Comparison of ENCODE assay signal across 14 cellular contexts in the genomic region with DNA sequence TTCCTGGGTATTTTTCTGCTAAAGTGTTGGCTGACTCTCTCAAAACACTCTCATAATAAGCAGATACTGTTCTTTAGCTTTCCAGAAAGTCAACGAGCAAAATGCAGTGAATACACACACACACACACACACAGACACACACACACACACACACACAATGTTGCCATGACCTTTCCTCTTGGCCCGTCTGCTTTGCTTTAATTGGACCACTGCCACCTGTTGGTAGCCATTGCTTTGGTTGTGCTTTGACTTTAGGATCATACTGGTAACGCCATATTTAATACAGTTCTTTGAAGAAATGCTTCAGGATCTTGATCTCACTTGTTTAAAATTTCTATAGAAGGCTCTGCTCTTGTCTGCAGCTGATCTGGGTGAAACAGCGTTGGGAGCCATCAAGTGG. TPM values are rescaled to one million over a fixed set of nuclear protein-coding genes. Genes with fewer than 3 reads are reported as not detected.
A peak's percentile ranks its signal among the peaks of the same experiment; 100 is the strongest.
DNase-seq lines count a peak whose midpoint lies in the region; ATAC-seq and TF ChIP-seq lines count a peak whose summit lies in the region.
"Had no signal": no experiment of that assay in that cellular context is flagged by ENCODE, and none has a peak within 500 bp of the region (broad histone marks: within the 10 kb centered on the region; RNA-seq: fewer than 3 reads in every experiment).

No MANE protein-coding gene starts in this region.

- peaks cover 8% of the 10 kb centered on the region for H3K23me2 ChIP-seq in H9 (ENCODE audit: insufficient read length, low read depth, low read length, poor library complexity, severe bottlenecking)

- no peak overlapping the region for H2BK20ac ChIP-seq in H9 (ENCODE audit: low read depth, low read length, poor library complexity, severe bottlenecking)

- H2AFZ ChIP-seq in H9 (ENCODE audit: low read length), result no peak overlapping the region

- H3K36me3 Mint-ChIP-seq in activated CD4-positive, alpha-beta T cell treated with anti-CD3 and anti-CD28 coated beads, Interleukin-2, amount 10 ng/mL, durations not matched to agents 7 days and 5 days (ENCODE audit: low read depth), result peaks cover 9% of the 10 kb centered on the region
- peaks cover 5 to 14% (median 7%) of the 10 kb centered on the region in 3 experiments; a peak in 5 of 7 replicates for H3K36me3 Mint-ChIP-seq in H9 (ENCODE audit: insufficient read depth in 1 of 3, low read depth in 3 of 3)

- no peak overlapping the region for H4K5ac ChIP-seq in H9 (ENCODE audit: insufficient read length, low read depth, low read length)

- CTCF ChIA-PET in activated CD4-positive, alpha-beta T cell treated with anti-CD3 and anti-CD28 coated beads, Interleukin-2, amount 10 ng/mL, durations not matched to agents 7 days and 5 days (lab: Charles Lee), result interaction anchor here (1.1 kb wide), 1 partner anchor 10 kb away, joined by 3 read pairs; no protein-coding TSS in a partner anchor

- H2AK5ac ChIP-seq in H9 (ENCODE audit: insufficient read length, low read length), result no peak overlapping the region

- H3K27ac ChIP-seq in H9 (ENCODE audit: insufficient read length, low read depth, low read length), result no peak overlapping the region
- H3K27ac ChIP-seq in SJCRH30, result no peak overlapping the region
- H3K27ac ChIP-seq in psoas muscle, result no peak overlapping the region
- H3K27ac ChIP-seq: BLaER1, uterus had no signal

- H3K79me2 ChIP-seq in H9 (ENCODE audit: insufficient read depth, low read length), result peaks cover 2% of the 10 kb centered on the region; the same call in 1 of the 2 replicates

- intact Hi-C loops in psoas muscle (cut with DNase I), result no loop called here
- intact Hi-C loops in sciatic nerve (cut with DNase I), result no loop called here

- H3K4me1 ChIP-seq in H9 (ENCODE audit: insufficient read depth, low read length) (no peaks in the 10 kb centered on the region), SJCRH30 (no peaks in the 10 kb centered on the region), psoas muscle (peaks cover 13% of the 10 kb centered on the region)
- H3K4me1 ChIP-seq: uterus had no signal

- peak; percentile 54; the same call in 2 of the 3 replicates for TF ChIP-seq CTCF in H9 (conservative IDR thresholded peaks at IDR 0.05)
- no peak for TF ChIP-seq CTCF in psoas muscle (IDR thresholded peaks at IDR 0.05)

- H3K4me3 ChIP-seq in SJCRH30 (no peak overlapping the region), psoas muscle (no peak overlapping the region)
- H3K4me3 ChIP-seq: BLaER1, uterus had no signal

- H3K14ac ChIP-seq in H9 (ENCODE audit: insufficient read depth, low read length), result no peak overlapping the region

- H3T11ph ChIP-seq in H9 (ENCODE audit: low read length), result no peak overlapping the region

- H4K8ac ChIP-seq in H9 (replicated peaks; ENCODE audit: insufficient read length, low read depth, low read length), result no peak overlapping the region

- no peak overlapping the region for H3K4ac ChIP-seq in H9 (ENCODE audit: low read depth, low read length)

- ATAC-seq in psoas muscle (no peak), GM18867 (IDR thresholded peaks at IDR 0.05; ENCODE audit: unreplicated experiment) (no peak), sciatic nerve (no peak)

- H3K9ac ChIP-seq in H9 (ENCODE audit: extremely low read depth, insufficient read length, low read length), result no peak overlapping the region
- H3K9ac ChIP-seq: BLaER1 had no signal

- no peak overlapping the region for H3K4me3 Mint-ChIP-seq in activated CD4-positive, alpha-beta T cell treated with anti-CD3 and anti-CD28 coated beads, Interleukin-2, amount 10 ng/mL, durations not matched to agents 7 days and 5 days
- no peak overlapping the region for H3K4me3 Mint-ChIP-seq in H9
- H3K4me3 Mint-ChIP-seq: activated B cell treated with CpG ODN at 0.5 μM for 24 hours had no signal

- peaks cover 21% of the 10 kb centered on the region for H3K4me1 Mint-ChIP-seq in activated CD4-positive, alpha-beta T cell treated with anti-CD3 and anti-CD28 coated beads, Interleukin-2, amount 10 ng/mL, durations not matched to agents 7 days and 5 days
- H3K4me1 Mint-ChIP-seq in H9, result peaks cover 8 to 10% of the 10 kb centered on the region in 2 experiments

- H2BK15ac ChIP-seq in H9 (ENCODE audit: low read depth, low read length), result no peak overlapping the region

- no peak overlapping the region for H3K23ac ChIP-seq in H9 (ENCODE audit: insufficient read length, low read depth, low read length)

- no peaks in the 10 kb centered on the region for H3K79me1 ChIP-seq in H9 (ENCODE audit: insufficient read depth, low read depth, low read length, poor library complexity, severe bottlenecking)

- H4K20me1 ChIP-seq in H9 (ENCODE audit: control insufficient read depth, insufficient read depth, insufficient read length), result no peaks in the 10 kb centered on the region
- H4K20me1 ChIP-seq: BLaER1 had no signal

- DNase-seq in activated CD4-positive, alpha-beta T cell treated with anti-CD3 and anti-CD28 coated beads, Interleukin-2, amount 10 ng/mL, durations not matched to agents 7 days and 5 days, result peak; percentile 20
- no peak for DNase-seq in activated CD4-positive, alpha-beta T cell treated with anti-CD3 and anti-CD28 coated beads, Interleukin-2, amount 50 U/mL, for 4 hours
- DNase-seq in H9 (no peak), SJCRH30 (peak; percentile 14), lung microvascular endothelial cell (ENCODE audit: low read depth in 2 of 2) (peak; percentile 56 to 63), psoas muscle (no peak), sciatic nerve (ENCODE audit: low spot score) (no peak)
- DNase-seq: activated B cell treated with CpG ODN at 0.5 μM for 24 hours, cerebellar nuclear complex, naive B cell, NCI-H1417 treated with DMSO at 0.1 percent for 48 hours, uterus had no signal

- H3K36me3 ChIP-seq in SJCRH30 (no peaks in the 10 kb centered on the region), psoas muscle (ENCODE audit: insufficient read depth in 1 of 2, low read depth in 1 of 2) (peaks cover 0 to 8% of the 10 kb centered on the region in 2 donors)
- H3K36me3 ChIP-seq: uterus had no signal

- no peak overlapping the region for H3K56ac ChIP-seq in H9 (ENCODE audit: insufficient read length, low read depth, low read length)

- H3K27me3 Mint-ChIP-seq in activated CD4-positive, alpha-beta T cell treated with anti-CD3 and anti-CD28 coated beads, Interleukin-2, amount 10 ng/mL, durations not matched to agents 7 days and 5 days, result no peaks in the 10 kb centered on the region
- no peaks in the 10 kb centered on the region for H3K27me3 Mint-ChIP-seq in H9 (ENCODE audit: low read depth)
- H3K27me3 Mint-ChIP-seq: activated B cell treated with CpG ODN at 0.5 μM for 24 hours, naive B cell had no signal

- H3K9me3 ChIP-seq in H9 (ENCODE audit: control insufficient read depth, low read depth, low read length) (no peaks in the 10 kb centered on the region), SJCRH30 (replicated peaks) (no peaks in the 10 kb centered on the region; the same call in 1 of the 2 replicates), psoas muscle (no peaks in the 10 kb centered on the region)
- H3K9me3 ChIP-seq: BLaER1, uterus had no signal

- no peak overlapping the region for H3K18ac ChIP-seq in H9 (ENCODE audit: insufficient read length, low read depth, low read length)

- no peak overlapping the region for H3K27ac Mint-ChIP-seq in activated CD4-positive, alpha-beta T cell treated with anti-CD3 and anti-CD28 coated beads, Interleukin-2, amount 10 ng/mL, durations not matched to agents 7 days and 5 days
- no peak overlapping the region for H3K27ac Mint-ChIP-seq in H9
- H3K27ac Mint-ChIP-seq: activated B cell treated with CpG ODN at 0.5 μM for 24 hours had no signal

- no peak overlapping the region for H2BK5ac ChIP-seq in H9 (ENCODE audit: insufficient read length, low read length)

- H2BK120ac ChIP-seq in H9 (ENCODE audit: low read depth, low read length, poor library complexity, severe bottlenecking), result no peak overlapping the region

- H2BK12ac ChIP-seq in H9 (ENCODE audit: insufficient read length, low read depth, low read length), result no peak overlapping the region

- H3K27me3 ChIP-seq in H9 (ENCODE audit: insufficient read depth, low read length) (no peaks in the 10 kb centered on the region), SJCRH30 (no peaks in the 10 kb centered on the region), psoas muscle (ENCODE audit: insufficient read depth in 3 of 3, low read length in 2 of 3) (no peaks in the 10 kb centered on the region)
- H3K27me3 ChIP-seq: BLaER1, uterus had no signal

- H4K91ac ChIP-seq in H9 (ENCODE audit: insufficient read length, low read depth, low read length), result no peak overlapping the region

- POLR2A ChIA-PET in activated CD4-positive, alpha-beta T cell treated with anti-CD3 and anti-CD28 coated beads, Interleukin-2, amount 10 ng/mL, durations not matched to agents 7 days and 5 days (lab: Charles Lee), result no interaction called here

- no peak overlapping the region for H3K4me2 ChIP-seq in H9 (ENCODE audit: insufficient read depth, insufficient read length, low read length)
- H3K4me2 ChIP-seq: BLaER1 had no signal

- no peaks in the 10 kb centered on the region for H3K9me3 Mint-ChIP-seq in activated CD4-positive, alpha-beta T cell treated with anti-CD3 and anti-CD28 coated beads, Interleukin-2, amount 10 ng/mL, durations not matched to agents 7 days and 5 days
- peaks cover 0 to 3% of the 10 kb centered on the region in 2 experiments; a peak in 2 of 5 replicates for H3K9me3 Mint-ChIP-seq in H9
- H3K9me3 Mint-ChIP-seq: activated B cell treated with CpG ODN at 0.5 μM for 24 hours had no signal

- no CpG with 5 or more reads among the region's 4 CpGs for WGBS in H9 (ENCODE audit: extremely low coverage, insufficient read length, low lambda C conversion rate)
- 66 to 78% (median 70%) methylated on average over 4 of the region's 4 CpGs for WGBS in psoas muscle, 3 donors

RNA-seq across cellular contexts. Expression of gene FIG4, which starts 4.4 kb away (rescaled TPM):
- 10 to 100 TPM; 11.0 to 11.6 TPM for total RNA-seq in activated CD4-positive, alpha-beta T cell treated with anti-CD3 and anti-CD28 coated beads, Interleukin-2, amount 10 ng/mL, durations not matched to agents 7 days and 5 days
- total RNA-seq in H9 (2021) (23.1 and 23.5 TPM in 2 replicates), lung microvascular endothelial cell (8.7 and 12.7 TPM in 2 replicates), psoas muscle (10 to 100 TPM in 3 of 4 donors, 1 to 10 TPM in 1; 7.9 to 12.5 (median 11.2) TPM), sciatic nerve (22.4 TPM)
- 5.6 and 6.5 TPM in 2 replicates for total RNA-seq in SJCRH30 (2014; rRNA removed; shearing (Covaris generic))
- 1 to 10 TPM; 5.8 to 8.6 (median 7.5) TPM for polyA plus RNA-seq in psoas muscle

RNA-seq across cellular contexts. Expression of gene AK9, which starts 4.5 kb away (rescaled TPM):
- 1 to 10 TPM; 3.4 to 5.0 TPM for total RNA-seq in activated CD4-positive, alpha-beta T cell treated with anti-CD3 and anti-CD28 coated beads, Interleukin-2, amount 10 ng/mL, durations not matched to agents 7 days and 5 days
- 2.3 and 3.0 TPM in 2 replicates for total RNA-seq in H9 (2021)
- 3.2 and 3.8 TPM in 2 replicates for total RNA-seq in SJCRH30 (2014; rRNA removed; shearing (Covaris generic))
- 3.1 and 4.2 TPM in 2 replicates for total RNA-seq in lung microvascular endothelial cell
- 1 to 10 TPM; 3.4 to 6.5 (median 5.4) TPM for total RNA-seq in psoas muscle
- 1 to 10 TPM; 2.0 to 7.4 (median 3.1) TPM for polyA plus RNA-seq in psoas muscle
- 13.8 TPM for total RNA-seq in sciatic nerve

Comparison
In these comparisons a context has a peak if more than half of its experiments do, and no peak if none do; other contexts are left out.
1. DNase-seq: peak in activated CD4-positive, alpha-beta T cell treated with anti-CD3 and anti-CD28 coated beads, Interleukin-2, amount 10 ng/mL, durations not matched to agents 7 days and 5 days (single experiment), SJCRH30 (2 of 2) and lung microvascular endothelial cell (2 of 2); none in activated CD4-positive, alpha-beta T cell treated with anti-CD3 and anti-CD28 coated beads, Interleukin-2, amount 50 U/mL, for 4 hours (0 of 2), H9 (single experiment), psoas muscle (0 of 2) and sciatic nerve (single experiment).